Comparison of ENCODE assay signal across 39 cellular contexts in the genomic region with DNA sequence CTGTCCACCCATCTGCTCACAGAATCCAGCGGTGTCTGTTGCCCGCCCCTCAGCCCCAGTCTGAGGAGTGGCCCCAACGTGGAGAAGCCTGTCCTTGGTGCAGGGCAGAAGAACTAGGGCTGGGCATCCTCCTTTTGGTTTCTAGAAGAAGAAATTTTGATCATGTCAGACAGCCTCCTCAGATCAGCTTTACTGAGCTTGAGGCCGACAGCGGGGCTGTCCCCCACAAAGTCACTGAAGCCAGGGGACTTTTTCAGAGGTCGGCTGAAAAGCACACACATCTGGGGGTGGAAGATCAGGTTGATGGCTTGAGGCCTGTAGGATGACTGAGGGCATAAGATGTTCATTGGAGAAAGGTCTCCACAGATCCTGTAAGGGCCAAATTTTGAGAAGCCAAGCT.
DNase-seq lines count a peak whose midpoint lies in the region; ATAC-seq, FAIRE-seq and TF ChIP-seq lines count a peak whose summit lies in the region.
"Had no signal": no experiment of that assay in that cellular context is flagged by ENCODE, and none has a peak within 500 bp of the region (broad histone marks: within the 10 kb centered on the region; RNA-seq: fewer than 3 reads in every experiment).

No MANE protein-coding gene starts in this region.

- in situ Hi-C loops in GM12878 (cut with MboI): no loop called here

- SMC1A ChIA-PET in GM12878 (lab: Charles Lee; ENCODE audit: uncharacterized antibody, unreplicated experiment): no interaction called here

- peaks cover 28% of the 10 kb centered on the region for H3K4me1 Mint-ChIP-seq in stimulated activated naive CD8-positive, alpha-beta T cell treated with anti-CD3 and anti-CD28 coated beads, Interleukin-15, amount 100 ng/mL, for 72 hours
- H3K4me1 Mint-ChIP-seq: CD14-positive monocyte had no signal

- TF ChIP-seq EP300 in GM12878 (IDR thresholded peaks at IDR 0.05; ENCODE audit: borderline replicate concordance in 1 of 2, control insufficient read depth in 1 of 2, low read depth in 2 of 2, low read length in 2 of 2): no peak

- H3K27me3 ChIP-seq in GM12878 (replicated peaks in 1 of 2; ENCODE audit: control insufficient read depth in 2 of 2, insufficient read depth in 2 of 2, low read length in 1 of 2): no peaks in the 10 kb centered on the region
- H3K27me3 ChIP-seq: body of pancreas, gastroesophageal sphincter, hepatocyte, Peyer's patch, sigmoid colon, transverse colon had no signal

- no peaks in the 10 kb centered on the region for H3K4me1 ChIP-seq in GM12878 (ENCODE audit: control insufficient read depth, insufficient read depth, low read length)
- H3K4me1 ChIP-seq: body of pancreas, gastroesophageal sphincter, lower lobe of right lung, Peyer's patch, prostate gland, sigmoid colon, transverse colon had no signal

- no peak overlapping the region for H3K9ac ChIP-seq in GM12878 (ENCODE audit: control insufficient read depth, insufficient read depth, low read length)

- TF ChIP-seq CTCF in GM12878 (IDR thresholded peaks at IDR 0.05 in 2 of 3, conservative IDR thresholded peaks at IDR 0.05 in 1 of 3; ENCODE audit: control insufficient read depth in 2 of 3, extremely low read depth in 1 of 3, insufficient read depth in 1 of 3, low read depth in 3 of 3, low read length in 3 of 3): no peak

- no peaks in the 10 kb centered on the region for H3K79me2 ChIP-seq in GM12878 (ENCODE audit: control insufficient read depth, insufficient read depth, low read length)
- H3K79me2 ChIP-seq: hepatocyte had no signal

- H4K20me1 ChIP-seq in GM12878 (ENCODE audit: control insufficient read depth, insufficient read depth): no peaks in the 10 kb centered on the region

- TF ChIP-seq RAD21 in GM12878 (IDR thresholded peaks at IDR 0.05; ENCODE audit: insufficient read depth, low read depth, low read length): no peak

- peak; percentile 54 for ATAC-seq in stimulated activated naive CD8-positive, alpha-beta T cell treated with anti-CD3 and anti-CD28 coated beads, Interleukin-15, amount 100 ng/mL, for 72 hours
- ATAC-seq in stimulated activated naive CD8-positive, alpha-beta T cell treated with anti-CD3 and anti-CD28 coated beads, Interleukin-15, Interleukin-2, amounts not matched to agents 100 U/mL and 50 U/mL, for 24 hours: no peak
- peak; percentile 67 for ATAC-seq in HG02798 (IDR thresholded peaks at IDR 0.05; ENCODE audit: poor library complexity, unreplicated experiment)
- ATAC-seq in GM12878: peak; percentile 62
- ATAC-seq in HG03108 (IDR thresholded peaks at IDR 0.05; ENCODE audit: unreplicated experiment): no peak
- ATAC-seq in GM18907 (IDR thresholded peaks at IDR 0.05; ENCODE audit: unreplicated experiment): no peak
- ATAC-seq: activated CD4-positive, CD25-positive, alpha-beta regulatory T cell treated with anti-CD3 and anti-CD28 coated beads, Interleukin-2, amount 50 U/mL, for 24 hours; body of pancreas; gastroesophageal sphincter; lower lobe of right lung; naive thymus-derived CD8-positive, alpha-beta T cell had no signal

- H3K27ac ChIP-seq in GM12878 (ENCODE audit: control insufficient read depth, insufficient read depth): no peak overlapping the region
- H3K27ac ChIP-seq: body of pancreas, gastroesophageal sphincter, hepatocyte, lower lobe of right lung, Peyer's patch, prostate gland, sigmoid colon, transverse colon had no signal

- no peak overlapping the region for H3K4me3 Mint-ChIP-seq in stimulated activated naive CD8-positive, alpha-beta T cell treated with anti-CD3 and anti-CD28 coated beads, Interleukin-15, amount 100 ng/mL, for 72 hours
- H3K4me3 Mint-ChIP-seq: activated naive CD4-positive, alpha-beta T cell treated with anti-CD3 and anti-CD28 coated beads for 36 hours; CD14-positive monocyte; dendritic cell treated with granulocyte-macrophage colony-stimulating factor and Interleukin-4, amounts not matched to agents 40 ng/mL and 50 ng/mL, for 4 days; HFFc6; naive thymus-derived CD8-positive, alpha-beta T cell had no signal

- H3K27me3 Mint-ChIP-seq in stimulated activated naive CD8-positive, alpha-beta T cell treated with anti-CD3 and anti-CD28 coated beads, Interleukin-15, amount 100 ng/mL, for 72 hours: no peaks in the 10 kb centered on the region
- H3K27me3 Mint-ChIP-seq: dendritic cell treated with granulocyte-macrophage colony-stimulating factor and Interleukin-4, amounts not matched to agents 40 ng/mL and 50 ng/mL, for 4 days; naive thymus-derived CD8-positive, alpha-beta T cell had no signal

- no TSS peak for BruUV-seq in GM12878 (replicated peaks; lab: Mats Ljungman, UMichigan)

- no peaks in the 10 kb centered on the region for H3K36me3 ChIP-seq in GM12878 (ENCODE audit: control insufficient read depth in 2 of 2, insufficient read depth in 2 of 2, low read length in 1 of 2)
- H3K36me3 ChIP-seq: gastroesophageal sphincter, lower lobe of right lung, Peyer's patch, prostate gland, sigmoid colon, transverse colon had no signal

- no peak overlapping the region for H3K27ac Mint-ChIP-seq in stimulated activated naive CD8-positive, alpha-beta T cell treated with anti-CD3 and anti-CD28 coated beads, Interleukin-15, amount 100 ng/mL, for 72 hours
- H3K27ac Mint-ChIP-seq: activated naive CD4-positive, alpha-beta T cell treated with anti-CD3 and anti-CD28 coated beads for 36 hours; CD14-positive monocyte; dendritic cell treated with granulocyte-macrophage colony-stimulating factor and Interleukin-4, amounts not matched to agents 40 ng/mL and 50 ng/mL, for 4 days; HFFc6; naive thymus-derived CD8-positive, alpha-beta T cell had no signal

- no peaks in the 10 kb centered on the region for H3K9me3 Mint-ChIP-seq in stimulated activated naive CD8-positive, alpha-beta T cell treated with anti-CD3 and anti-CD28 coated beads, Interleukin-15, amount 100 ng/mL, for 72 hours
- H3K9me3 Mint-ChIP-seq: activated naive CD4-positive, alpha-beta T cell treated with anti-CD3 and anti-CD28 coated beads for 36 hours; dendritic cell treated with granulocyte-macrophage colony-stimulating factor and Interleukin-4, amounts not matched to agents 40 ng/mL and 50 ng/mL, for 4 days; naive thymus-derived CD8-positive, alpha-beta T cell had no signal

- DNase-seq in stimulated activated naive CD8-positive, alpha-beta T cell treated with anti-CD3 and anti-CD28 coated beads, Interleukin-15, amount 100 ng/mL, for 72 hours: no peak
- no peak for DNase-seq in stimulated activated naive CD8-positive, alpha-beta T cell treated with anti-CD3 and anti-CD28 coated beads, Interleukin-15, Interleukin-2, amounts not matched to agents 100 U/mL and 50 U/mL, for 24 hours
- DNase-seq in GM12878 (ENCODE audit: low read depth, low spot score) (no peak), epidermal melanocyte (ENCODE audit: insufficient read length, low spot score) (no peak), HT-29 (ENCODE audit: low spot score) (no peak)
- DNase-seq: activated CD4-positive, alpha-beta T cell treated with anti-CD3 and anti-CD28 coated beads, Interleukin-2, amount 50 U/mL, for 4 hours; activated naive CD4-positive, alpha-beta T cell treated with anti-CD3 and anti-CD28 coated beads for 36 hours; body of pancreas; Calu3; DMS79; GDM1; HFFc6; IMR-90; lower lobe of right lung; midbrain; naive thymus-derived CD8-positive, alpha-beta T cell; NCI-H1417 treated with DMSO at 0.1 percent for 48 hours; NCI-H2081 treated with DMSO at 0.1 percent for 48 hours; NCI-H345; NCI-H748 treated with DMSO at 0.1 percent for 48 hours; nucleus accumbens; Peyer's patch; SHP77 treated with DMSO at 0.1 percent for 48 hours; sigmoid colon; stimulated activated CD4-positive, alpha-beta T cell treated with anti-CD3 and anti-CD28 coated beads, Interleukin-12 subunit alpha, Interleukin-12 subunit beta, amount 100 ng/mL, for 4 hours; stimulated activated CD4-positive, alpha-beta T cell treated with anti-CD3 and anti-CD28 coated beads, Interleukin-2, amount 100 ng/mL, for 48 hours; T-helper 2 cell; transverse colon had no signal

- H3K4me3 ChIP-seq in GM12878: no peak overlapping the region
- H3K4me3 ChIP-seq: body of pancreas, gastroesophageal sphincter, hepatocyte, lower lobe of right lung, Peyer's patch, prostate gland, sigmoid colon, transverse colon had no signal

- RAD21 ChIA-PET in GM12878 (lab: Charles Lee; ENCODE audit: unreplicated experiment): interaction anchor here (0.8 kb wide), 1 partner anchor 9 kb away, joined by 3 read pairs; no protein-coding TSS in a partner anchor

- WGBS in GM12878 (ENCODE audit: insufficient coverage, insufficient replicate concordance, low lambda C conversion rate, missing lambda C conversion rate): 20% methylated on average over 6 of the region's 6 CpGs

- H3K9me3 ChIP-seq in GM12878 (replicated peaks; ENCODE audit: control insufficient read depth, insufficient read depth, low read length): no peaks in the 10 kb centered on the region
- H3K9me3 ChIP-seq: body of pancreas, gastroesophageal sphincter, lower lobe of right lung, Peyer's patch, prostate gland, sigmoid colon, transverse colon had no signal

- POLR2A ChIA-PET in GM12878 (lab: Charles Lee): no interaction called here

- H3K4me2 ChIP-seq in GM12878 (ENCODE audit: control insufficient read depth, insufficient read depth): no peak overlapping the region
- H3K4me2 ChIP-seq: hepatocyte had no signal

- no peak overlapping the region for H2AFZ ChIP-seq in GM12878 (ENCODE audit: control insufficient read depth, low read depth, low read length)
- H2AFZ ChIP-seq: hepatocyte had no signal

- no peak for TF ChIP-seq POLR2A in GM12878 (IDR thresholded peaks at IDR 0.05; ENCODE audit: low read depth, low read length)

- intact Hi-C loops in GM12878 (cut with micrococcal nuclease; ENCODE audit: unreplicated experiment): no loop called here

- FAIRE-seq in GM12878 (lab: Jason Lieb, UNC): no peak
- FAIRE-seq: A204.1, H1 had no signal

- CTCF ChIA-PET in GM12878 (lab: Yijun Ruan, JAX): no interaction called here

TF ChIP-seq in GM12878, 131 proteins besides CTCF, POLR2A, EP300 and RAD21 (continues in another document):
- TF ChIP-seq, protein P1, sequence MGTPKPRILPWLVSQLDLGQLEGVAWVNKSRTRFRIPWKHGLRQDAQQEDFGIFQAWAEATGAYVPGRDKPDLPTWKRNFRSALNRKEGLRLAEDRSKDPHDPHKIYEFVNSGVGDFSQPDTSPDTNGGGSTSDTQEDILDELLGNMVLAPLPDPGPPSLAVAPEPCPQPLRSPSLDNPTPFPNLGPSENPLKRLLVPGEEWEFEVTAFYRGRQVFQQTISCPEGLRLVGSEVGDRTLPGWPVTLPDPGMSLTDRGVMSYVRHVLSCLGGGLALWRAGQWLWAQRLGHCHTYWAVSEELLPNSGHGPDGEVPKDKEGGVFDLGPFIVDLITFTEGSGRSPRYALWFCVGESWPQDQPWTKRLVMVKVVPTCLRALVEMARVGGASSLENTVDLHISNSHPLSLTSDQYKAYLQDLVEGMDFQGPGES (IDR thresholded peaks at IDR 0.05): no peak
- TF ChIP-seq ESRRA (IDR thresholded peaks at IDR 0.05; ENCODE audit: low read length) (no peak), NFIC (IDR thresholded peaks at IDR 0.05; ENCODE audit: low read depth, low read length) (no peak)

Comparison
In these comparisons a context has a peak if more than half of its experiments do, and no peak if none do; other contexts are left out.
1. ATAC-seq: peak in stimulated activated naive CD8-positive, alpha-beta T cell treated with anti-CD3 and anti-CD28 coated beads, Interleukin-15, amount 100 ng/mL, for 72 hours (single experiment), HG02798 (single experiment) and GM12878 (single experiment); none in stimulated activated naive CD8-positive, alpha-beta T cell treated with anti-CD3 and anti-CD28 coated beads, Interleukin-15, Interleukin-2, amounts not matched to agents 100 U/mL and 50 U/mL, for 24 hours (single experiment), HG03108 (single experiment) and GM18907 (single experiment).